ENCODE assay signal across 16 cellular contexts in the genomic region with DNA sequence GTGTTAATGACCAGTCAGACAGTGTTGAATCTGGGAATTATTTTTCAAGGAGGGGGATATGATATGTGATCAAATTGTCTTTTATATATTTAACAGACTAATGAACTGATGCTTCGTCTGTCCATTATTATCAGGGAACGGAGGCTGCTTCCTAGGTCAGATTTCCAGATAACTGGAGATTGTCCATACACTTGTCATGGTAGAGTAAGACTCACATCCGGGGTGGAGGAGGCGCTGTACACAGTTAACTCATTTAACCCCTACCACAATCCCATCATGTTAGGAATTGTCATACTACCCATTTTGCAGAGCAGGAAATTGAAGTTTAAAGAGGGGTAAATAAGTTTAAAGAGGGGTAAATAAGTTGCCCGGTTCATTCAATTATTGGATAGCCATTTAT. TPM values are rescaled to one million over a fixed set of nuclear protein-coding genes. Genes with fewer than 3 reads are reported as not detected.
A peak's percentile ranks its signal among the peaks of the same experiment; 100 is the strongest.
DNase-seq lines count a peak whose midpoint lies in the region; ATAC-seq and TF ChIP-seq lines count a peak whose summit lies in the region.
"Had no signal": no experiment of that assay in that cellular context is flagged by ENCODE, and none has a peak within 500 bp of the region (broad histone marks: within the 10 kb centered on the region; RNA-seq: fewer than 3 reads in every experiment).

No MANE protein-coding gene starts in this region.

- no peak overlapping the region for H3K4me3 ChIP-seq in thyroid gland (replicated peaks in 1 of 3)
- H3K4me3 ChIP-seq: mucosa of descending colon, ovary, spleen had no signal

- peak overlapping the region; percentile 19 for H3K27ac Mint-ChIP-seq in activated naive CD8-positive, alpha-beta T cell
- H3K27ac Mint-ChIP-seq in activated naive CD8-positive, alpha-beta T cell treated with anti-CD3 and anti-CD28 coated beads, Interleukin-2, amount 50 U/mL, for 24 hours: no peak overlapping the region
- peak overlapping the region in 4 of 6 donors; percentile 48 to 60 (median 53) for H3K27ac Mint-ChIP-seq in immature natural killer cell
- no peak overlapping the region for H3K27ac Mint-ChIP-seq in stimulated activated memory B cell treated with anti-CD40 and anti-IgM and Interleukin-4, amounts not matched to agents 10 μg/mL and 1 μg/mL and 100 μg/mL, for 72 hours
- H3K27ac Mint-ChIP-seq: activated naive CD4-positive, alpha-beta T cell treated with anti-CD3 and anti-CD28 coated beads, Interleukin-2, amount 50 U/mL, for 24 hours had no signal

- H3K9me3 Mint-ChIP-seq in activated naive CD8-positive, alpha-beta T cell (ENCODE audit: low read depth): no peaks in the 10 kb centered on the region
- no peaks in the 10 kb centered on the region for H3K9me3 Mint-ChIP-seq in activated naive CD8-positive, alpha-beta T cell treated with anti-CD3 and anti-CD28 coated beads, Interleukin-2, amount 50 U/mL, for 24 hours
- no peaks in the 10 kb centered on the region for H3K9me3 Mint-ChIP-seq in immature natural killer cell
- H3K9me3 Mint-ChIP-seq in stimulated activated memory B cell treated with anti-CD40 and anti-IgM and Interleukin-4, amounts not matched to agents 10 μg/mL and 1 μg/mL and 100 μg/mL, for 72 hours: no peaks in the 10 kb centered on the region
- H3K9me3 Mint-ChIP-seq: activated naive CD4-positive, alpha-beta T cell treated with anti-CD3 and anti-CD28 coated beads, Interleukin-2, amount 50 U/mL, for 24 hours had no signal

- no peaks in the 10 kb centered on the region for H3K27me3 ChIP-seq in thyroid gland
- H3K27me3 ChIP-seq: ovary, spleen had no signal

- WGBS in thyroid gland, 2 donors: 75 to 84% methylated on average over 5 of the region's 5 CpGs

- intact Hi-C loops in thyroid gland (cut with DNase I): no loop called here

- H3K27me3 Mint-ChIP-seq in activated naive CD8-positive, alpha-beta T cell: no peaks in the 10 kb centered on the region
- no peaks in the 10 kb centered on the region for H3K27me3 Mint-ChIP-seq in activated naive CD8-positive, alpha-beta T cell treated with anti-CD3 and anti-CD28 coated beads, Interleukin-2, amount 50 U/mL, for 24 hours
- H3K27me3 Mint-ChIP-seq in immature natural killer cell (ENCODE audit: low read depth in 3 of 3): peaks cover 0 to 5% (median 5%) of the 10 kb centered on the region in 3 donors
- no peaks in the 10 kb centered on the region for H3K27me3 Mint-ChIP-seq in stimulated activated memory B cell treated with anti-CD40 and anti-IgM and Interleukin-4, amounts not matched to agents 10 μg/mL and 1 μg/mL and 100 μg/mL, for 72 hours
- H3K27me3 Mint-ChIP-seq: activated naive CD4-positive, alpha-beta T cell treated with anti-CD3 and anti-CD28 coated beads, Interleukin-2, amount 50 U/mL, for 24 hours had no signal

- peaks cover 26 to 55% of the 10 kb centered on the region in 2 donors for H3K4me1 ChIP-seq in thyroid gland

- TF ChIP-seq POLR2A in thyroid gland (IDR thresholded peaks at IDR 0.05): no peak

- peak overlapping the region; percentile 19 to 74 (median 50) for H3K27ac ChIP-seq in thyroid gland
- H3K27ac ChIP-seq: ovary had no signal

- DNase-seq in activated naive CD8-positive, alpha-beta T cell treated with anti-CD3 and anti-CD28 coated beads, Interleukin-2, amount 50 U/mL, for 24 hours: no peak
- DNase-seq in SW480 (ENCODE audit: low spot score) (peak; percentile 37), immature natural killer cell (no peak), thyroid gland (no peak), D341Med (ENCODE audit: low spot score) (no peak)
- DNase-seq: activated CD8-positive, alpha-beta memory T cell treated with anti-CD3 and anti-CD28 coated beads, Interleukin-2, amount 50 U/mL, for 48 hours; head of caudate nucleus; mucosa of descending colon; NCI-H1694 treated with DMSO at 0.1 percent for 48 hours; NCI-H446; ovary; spleen had no signal

- no peaks in the 10 kb centered on the region for H3K9me3 ChIP-seq in thyroid gland
- H3K9me3 ChIP-seq: mucosa of descending colon, ovary, spleen had no signal

- H3K4me3 Mint-ChIP-seq in activated naive CD8-positive, alpha-beta T cell: no peak overlapping the region
- H3K4me3 Mint-ChIP-seq in activated naive CD8-positive, alpha-beta T cell treated with anti-CD3 and anti-CD28 coated beads, Interleukin-2, amount 50 U/mL, for 24 hours: no peak overlapping the region
- peak overlapping the region in 3 of 5 donors; percentile 17 to 47 (median 39) for H3K4me3 Mint-ChIP-seq in immature natural killer cell
- H3K4me3 Mint-ChIP-seq in stimulated activated memory B cell treated with anti-CD40 and anti-IgM and Interleukin-4, amounts not matched to agents 10 μg/mL and 1 μg/mL and 100 μg/mL, for 72 hours: no peak overlapping the region
- H3K4me3 Mint-ChIP-seq: activated naive CD4-positive, alpha-beta T cell treated with anti-CD3 and anti-CD28 coated beads, Interleukin-2, amount 50 U/mL, for 24 hours had no signal

- TF ChIP-seq CTCF in thyroid gland (IDR thresholded peaks at IDR 0.05): no peak

- peaks cover 79% of the 10 kb centered on the region for H3K4me1 Mint-ChIP-seq in activated naive CD8-positive, alpha-beta T cell (ENCODE audit: low read depth)
- H3K4me1 Mint-ChIP-seq in activated naive CD8-positive, alpha-beta T cell treated with anti-CD3 and anti-CD28 coated beads, Interleukin-2, amount 50 U/mL, for 24 hours: peaks cover 85% of the 10 kb centered on the region
- peaks cover 90 to 98% of the 10 kb centered on the region in 2 donors for H3K4me1 Mint-ChIP-seq in immature natural killer cell
- H3K4me1 Mint-ChIP-seq in stimulated activated memory B cell treated with anti-CD40 and anti-IgM and Interleukin-4, amounts not matched to agents 10 μg/mL and 1 μg/mL and 100 μg/mL, for 72 hours: peaks cover 12% of the 10 kb centered on the region

- H3K36me3 Mint-ChIP-seq in activated naive CD8-positive, alpha-beta T cell: peaks cover 2% of the 10 kb centered on the region
- no peaks in the 10 kb centered on the region for H3K36me3 Mint-ChIP-seq in activated naive CD8-positive, alpha-beta T cell treated with anti-CD3 and anti-CD28 coated beads, Interleukin-2, amount 50 U/mL, for 24 hours (ENCODE audit: low read depth)
- H3K36me3 Mint-ChIP-seq in immature natural killer cell: no peaks in the 10 kb centered on the region
- H3K36me3 Mint-ChIP-seq in stimulated activated memory B cell treated with anti-CD40 and anti-IgM and Interleukin-4, amounts not matched to agents 10 μg/mL and 1 μg/mL and 100 μg/mL, for 72 hours: no peaks in the 10 kb centered on the region

- ATAC-seq in activated naive CD8-positive, alpha-beta T cell treated with anti-CD3 and anti-CD28 coated beads, Interleukin-2, amount 50 U/mL, for 24 hours: no peak
- ATAC-seq in GM18519 (IDR thresholded peaks at IDR 0.05; ENCODE audit: low FRiP score, unreplicated experiment): no peak
- no peak for ATAC-seq in stimulated activated memory B cell treated with anti-CD40 and anti-IgM and Interleukin-4, amounts not matched to agents 10 μg/mL and 1 μg/mL and 100 μg/mL, for 72 hours

- H3K36me3 ChIP-seq in thyroid gland: no peaks in the 10 kb centered on the region
- H3K36me3 ChIP-seq: ovary, spleen had no signal

RNA-seq across cellular contexts. Expression of a gene that starts 55.9 kb away (rescaled TPM):
- polyA plus RNA-seq in immature natural killer cell: 10 to 100 TPM; 14.5 to 43.7 (median 17.6) TPM
- total RNA-seq in thyroid gland: 10 to 100 TPM; 28.2 to 52.3 (median 37.9) TPM

Comparison
In these comparisons a context has a peak if more than half of its experiments do, and no peak if none do; other contexts are left out.
1. H3K27ac Mint-ChIP-seq: peak in activated naive CD8-positive, alpha-beta T cell (single experiment) and immature natural killer cell (4 of 6); none in activated naive CD8-positive, alpha-beta T cell treated with anti-CD3 and anti-CD28 coated beads, Interleukin-2, amount 50 U/mL, for 24 hours (single experiment) and stimulated activated memory B cell treated with anti-CD40 and anti-IgM and Interleukin-4, amounts not matched to agents 10 μg/mL and 1 μg/mL and 100 μg/mL, for 72 hours (single experiment).
2. H3K4me3 Mint-ChIP-seq: peak in immature natural killer cell (3 of 5); none in activated naive CD8-positive, alpha-beta T cell (single experiment), activated naive CD8-positive, alpha-beta T cell treated with anti-CD3 and anti-CD28 coated beads, Interleukin-2, amount 50 U/mL, for 24 hours (single experiment) and stimulated activated memory B cell treated with anti-CD40 and anti-IgM and Interleukin-4, amounts not matched to agents 10 μg/mL and 1 μg/mL and 100 μg/mL, for 72 hours (single experiment).